9 cellular contexts compared by ENCODE assay signal in genomic region chrX:26649534-26649933, GRCh38.
DNase-seq lines count a peak whose midpoint lies in the region; ATAC-seq and TF ChIP-seq lines count a peak whose summit lies in the region.
"Had no signal": no experiment of that assay in that cellular context is flagged by ENCODE, and none has a peak within 500 bp of the region (broad histone marks: within the 10 kb centered on the region; RNA-seq: fewer than 3 reads in every experiment).

No MANE protein-coding gene starts in this region.

- H3K27me3 Mint-ChIP-seq in WTC11 (ENCODE audit: low read depth) = no peaks in the 10 kb centered on the region
- H3K27me3 Mint-ChIP-seq in mesothelial cell of epicardium (ENCODE audit: low read depth) = no peaks in the 10 kb centered on the region
- H3K27me3 Mint-ChIP-seq in T-cell = no peaks in the 10 kb centered on the region
- H3K27me3 Mint-ChIP-seq: central memory CD8-positive, alpha-beta T cell had no signal

- no peaks in the 10 kb centered on the region for H3K36me3 ChIP-seq in sigmoid colon

- H3K9me3 Mint-ChIP-seq in WTC11 (peaks cover 31% of the 10 kb centered on the region), mesothelial cell of epicardium (peaks cover 66% of the 10 kb centered on the region), T-cell (peaks cover 3 to 6% (median 4%) of the 10 kb centered on the region in 3 donors)

- WGBS in sigmoid colon, 2 donors = 26 to 46% methylated on average over 7 of the region's 7 CpGs

- POLR2A ChIA-PET in WTC11 (lab: Charles Lee) = no interaction called here
- POLR2A ChIA-PET in T-cell (lab: Charles Lee) = no interaction called here

- H3K4me1 Mint-ChIP-seq in WTC11 = 0 out of 2 replicates have a peak, but pooled peaks cover 3% of the 10 kb centered on the region
- no peaks in the 10 kb centered on the region for H3K4me1 Mint-ChIP-seq in mesothelial cell of epicardium
- H3K4me1 Mint-ChIP-seq in T-cell = no peaks in the 10 kb centered on the region
- H3K4me1 Mint-ChIP-seq: central memory CD8-positive, alpha-beta T cell had no signal

- H3K27me3 ChIP-seq in HL-60 (ENCODE audit: insufficient read depth, poor library complexity, severe bottlenecking) = no peaks in the 10 kb centered on the region
- H3K27me3 ChIP-seq in sigmoid colon = no peaks in the 10 kb centered on the region

- no peak for TF ChIP-seq EP300 in sigmoid colon (IDR thresholded peaks at IDR 0.05)

- TF ChIP-seq CTCF in GM12873 (IDR thresholded peaks at IDR 0.05; ENCODE audit: insufficient read depth, low read depth, low read length, missing control alignments) (peak; percentile 67), HL-60 (IDR thresholded peaks at IDR 0.05; ENCODE audit: insufficient read depth, low read length) (peak; percentile 32), WTC11 (IDR thresholded peaks at IDR 0.05) (peak; percentile 45; the same call in 1 of the 2 replicates), mesothelial cell of epicardium (IDR thresholded peaks at IDR 0.05; ENCODE audit: unreplicated experiment) (peak; percentile 64), sigmoid colon (IDR thresholded peaks at IDR 0.05) (no peak)

- intact Hi-C loops in sigmoid colon (cut with DNase I) = no loop called here

- no peaks in the 10 kb centered on the region for H3K9me3 ChIP-seq in sigmoid colon

- CTCF ChIA-PET in WTC11 (lab: Charles Lee) = no interaction called here
- CTCF ChIA-PET in T-cell (lab: Charles Lee) = no interaction called here

- H3K36me3 Mint-ChIP-seq in WTC11 = peaks cover 31% of the 10 kb centered on the region
- H3K36me3 Mint-ChIP-seq in mesothelial cell of epicardium = peaks cover 10% of the 10 kb centered on the region
- no peaks in the 10 kb centered on the region for H3K36me3 Mint-ChIP-seq in T-cell

- H3K4me3 ChIP-seq in HL-60 (replicated peaks; ENCODE audit: insufficient read depth, low read length) = no peak overlapping the region
- H3K4me3 ChIP-seq in sigmoid colon = no peak overlapping the region

- no peak overlapping the region for H3K27ac ChIP-seq in HL-60 (replicated peaks)
- no peak overlapping the region for H3K27ac ChIP-seq in sigmoid colon

- no peak for TF ChIP-seq POLR2A in sigmoid colon (IDR thresholded peaks at IDR 0.05)

- no peak overlapping the region for H3K4me3 Mint-ChIP-seq in WTC11
- no peak overlapping the region for H3K4me3 Mint-ChIP-seq in mesothelial cell of epicardium
- no peak overlapping the region for H3K4me3 Mint-ChIP-seq in T-cell
- H3K4me3 Mint-ChIP-seq: central memory CD8-positive, alpha-beta T cell had no signal

- peak in 1 of 2 experiments; percentile 10 for DNase-seq in HL-60 (ENCODE audit: low read depth in 1 of 2, low spot score in 1 of 2)
- DNase-seq in WTC11 (ENCODE audit: low spot score) = no peak
- no peak for DNase-seq in mesothelial cell of epicardium (ENCODE audit: low spot score in 2 of 2, unreplicated experiment in 2 of 2)
- DNase-seq in sigmoid colon = no peak
- DNase-seq in T-cell = no peak
- no peak for DNase-seq in stimulated activated naive CD4-positive, alpha-beta T cell treated with Interleukin-2 at 50 U/mL for 16 hours (lab: John Stamatoyannopoulos, UW)

- H3K4me1 ChIP-seq in sigmoid colon = no peaks in the 10 kb centered on the region

- ATAC-seq in WTC11 (no peak), HG03571 (IDR thresholded peaks at IDR 0.05; ENCODE audit: unreplicated experiment) (no peak), T-cell (replicated peaks in 1 of 4) (no peak)

- H3K27ac Mint-ChIP-seq in WTC11 = no peak overlapping the region
- H3K27ac Mint-ChIP-seq in mesothelial cell of epicardium = no peak overlapping the region
- no peak overlapping the region for H3K27ac Mint-ChIP-seq in T-cell

TF ChIP-seq in WTC11, 78 proteins besides CTCF, POLR2A, EP300 and RAD21:
- no peak for TF ChIP-seq CDX4 (CRISPR knock-in tag; IDR thresholded peaks at IDR 0.05; ENCODE audit: borderline replicate concordance)
- no peak for TF ChIP-seq ZNF219 (CRISPR knock-in tag; IDR thresholded peaks at IDR 0.05; ENCODE audit: borderline replicate concordance)
- TF ChIP-seq ESRRA (CRISPR knock-in tag; IDR thresholded peaks at IDR 0.05; ENCODE audit: borderline replicate concordance) = no peak
- no peak for TF ChIP-seq TEAD1 (CRISPR knock-in tag; IDR thresholded peaks at IDR 0.05)

Comparison
In these comparisons a context has a peak if more than half of its experiments do, and no peak if none do; other contexts are left out.
1. CTCF ChIP-seq: peak in GM12873 (single experiment), HL-60 (single experiment), WTC11 (single experiment) and mesothelial cell of epicardium (single experiment); none in sigmoid colon (0 of 4).